1 cellular context compared by ENCODE assay signal in genomic region chr6:150267686-150268561, GRCh38.
TF ChIP-seq lines count a peak whose summit lies in the region.

No MANE protein-coding gene starts in this region.

TF ChIP-seq in K562, 482 proteins besides CTCF, POLR2A, EP300 and RAD21 (continued from another document and continues in another):
- no peak for TF ChIP-seq CTCFL (IDR thresholded peaks at IDR 0.05; ENCODE audit: borderline replicate concordance, insufficient read depth, low read depth, low read length, poor library complexity, severe bottlenecking)
- no peak for TF ChIP-seq MTA1 (IDR thresholded peaks at IDR 0.05; ENCODE audit: borderline replicate concordance)
- no peak; the same call in 1 of the 2 replicates for TF ChIP-seq E2F1 (CRISPR knock-in tag; IDR thresholded peaks at IDR 0.05)
- no peak for TF ChIP-seq NFE2L1 (tag; IDR thresholded peaks at IDR 0.05; ENCODE audit: borderline replicate concordance, low read depth)
- no peak for TF ChIP-seq RBM14 (IDR thresholded peaks at IDR 0.05; ENCODE audit: borderline replicate concordance, insufficient read depth, low read depth, low read length)
- no peak for TF ChIP-seq MCM5 (IDR thresholded peaks at IDR 0.05; ENCODE audit: low read depth)
- TF ChIP-seq KDM5B (IDR thresholded peaks at IDR 0.05; ENCODE audit: insufficient replicate concordance, low read depth, low read length), result peak; percentile 46
- TF ChIP-seq TAF7 (tag; IDR thresholded peaks at IDR 0.05), result no peak
- no peak for TF ChIP-seq THRB (CRISPR knock-in tag; conservative IDR thresholded peaks at IDR 0.05)
- no peak for TF ChIP-seq ZBTB34 (CRISPR knock-in tag; IDR thresholded peaks at IDR 0.05)
- 0 out of 2 replicates have a peak, but pooled peaks have one; percentile 71 for TF ChIP-seq ZNF830 (CRISPR knock-in tag; IDR thresholded peaks at IDR 0.05)
- TF ChIP-seq STAG1 (CRISPR knock-in tag; IDR thresholded peaks at IDR 0.05; ENCODE audit: borderline replicate concordance), result no peak
- no peak for TF ChIP-seq CCAR2 (IDR thresholded peaks at IDR 0.05; ENCODE audit: low read depth, low read length)
- 0 out of 2 replicates have a peak, but pooled peaks have one; percentile 49 for TF ChIP-seq HOMEZ (CRISPR knock-in tag; IDR thresholded peaks at IDR 0.05)
- TF ChIP-seq PRDM10 (IDR thresholded peaks at IDR 0.05; ENCODE audit: partially characterized antibody), result no peak
- no peak for TF ChIP-seq IFI16 (CRISPR knock-in tag; IDR thresholded peaks at IDR 0.05)
- no peak for TF ChIP-seq TFAP4 (CRISPR knock-in tag; IDR thresholded peaks at IDR 0.05; ENCODE audit: borderline replicate concordance)
- TF ChIP-seq ZBTB2 (IDR thresholded peaks at IDR 0.05), result 0 out of 2 replicates have a peak, but pooled peaks have one; percentile 50
- TF ChIP-seq CREB1 (IDR thresholded peaks at IDR 0.05), result 0 out of 2 replicates have a peak, but pooled peaks have one; percentile 14
- TF ChIP-seq CREB1 (CRISPR knock-in tag; IDR thresholded peaks at IDR 0.05), result no peak
- no peak for TF ChIP-seq GABPA (tag; conservative IDR thresholded peaks at IDR 0.05; ENCODE audit: low read depth)
- no peak for TF ChIP-seq KHSRP (IDR thresholded peaks at IDR 0.05)
- TF ChIP-seq POLR2AphosphoS2 (IDR thresholded peaks at IDR 0.05; ENCODE audit: low read length), result no peak
- peak; percentile 30; the same call in 1 of the 2 replicates for TF ChIP-seq HEY1 (CRISPR knock-in tag; IDR thresholded peaks at IDR 0.05; ENCODE audit: borderline replicate concordance)
- no peak; the same call in 1 of the 2 replicates for TF ChIP-seq ZNF165 (CRISPR knock-in tag; IDR thresholded peaks at IDR 0.05; ENCODE audit: borderline replicate concordance)
- TF ChIP-seq FOXO4 (CRISPR knock-in tag; IDR thresholded peaks at IDR 0.05), result no peak
- TF ChIP-seq THRA (IDR thresholded peaks at IDR 0.05), result no peak
- no peak for TF ChIP-seq TGIF2 (CRISPR knock-in tag; IDR thresholded peaks at IDR 0.05)
- no peak for TF ChIP-seq ZBTB12 (CRISPR knock-in tag; IDR thresholded peaks at IDR 0.05)
- TF ChIP-seq RERE (CRISPR knock-in tag; IDR thresholded peaks at IDR 0.05; ENCODE audit: borderline replicate concordance), result no peak
